ENCODE assay signal across 13 cellular contexts in the genomic region with DNA sequence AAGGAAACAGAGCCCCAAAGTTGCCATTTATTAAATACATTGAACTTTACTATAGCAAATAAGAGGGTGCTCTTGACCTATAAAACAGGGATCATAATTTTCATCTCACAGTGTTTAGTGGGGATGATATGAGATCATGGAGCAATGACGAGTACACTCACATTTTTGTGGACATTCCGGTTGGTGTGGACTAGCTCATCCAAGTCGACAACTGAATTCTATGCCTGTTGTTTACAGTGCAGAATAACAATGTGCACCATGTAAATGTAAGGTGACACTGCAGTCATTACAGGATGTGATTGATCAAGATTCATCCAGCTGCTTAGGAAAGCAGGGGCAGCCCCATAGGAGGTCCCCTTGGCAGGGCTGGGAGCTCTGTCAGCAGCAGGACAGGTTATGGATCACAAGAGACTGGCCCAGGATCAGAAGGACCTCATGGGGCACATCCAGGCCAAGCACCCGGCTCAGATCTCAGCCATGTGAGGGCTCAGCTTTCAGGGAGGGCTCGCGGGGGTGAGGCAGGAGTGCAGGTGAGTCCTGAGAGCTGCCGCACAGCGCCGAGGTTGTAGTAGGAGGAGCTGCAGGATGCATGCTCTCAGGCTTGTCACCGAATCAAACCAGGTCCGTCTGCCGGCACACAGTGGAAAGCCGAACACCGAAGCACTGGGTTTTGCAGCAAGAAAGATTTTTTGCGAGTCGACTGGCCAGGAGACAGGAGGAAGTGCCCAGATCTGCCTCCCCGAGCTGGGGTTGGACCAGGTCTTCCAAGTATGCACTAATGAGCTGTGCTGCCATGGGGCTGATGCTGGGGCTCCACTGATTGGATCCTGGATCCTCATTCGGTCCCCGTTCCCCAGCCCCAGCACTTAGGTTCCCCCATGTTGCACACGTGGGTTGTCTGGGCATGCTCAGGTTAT.
"Had no signal": no experiment of that assay in that cellular context is flagged by ENCODE, and none has a peak within 500 bp of the region (broad histone marks: within the 10 kb centered on the region; RNA-seq: fewer than 3 reads in every experiment).

No MANE protein-coding gene starts in this region.

- ATAC-seq: activated CD8-positive, alpha-beta T cell treated with anti-CD3 and anti-CD28 coated beads for 36 hours; activated T-cell treated with anti-CD3 and anti-CD28 coated beads, Interleukin-2, amount 50 U/mL, for 72 hours; left lobe of liver; natural killer cell treated with Interleukin-12 subunit alpha and Interleukin-12 subunit beta and Interleukin-15 and Interleukin-18, amount 100 ng/mL, for 72 hours; stimulated activated naive CD8-positive, alpha-beta T cell treated with anti-CD3 and anti-CD28 coated beads, Interleukin-15, amount 100 ng/mL, for 72 hours had no signal

- H3K27me3 Mint-ChIP-seq: activated CD8-positive, alpha-beta T cell treated with anti-CD3 and anti-CD28 coated beads for 36 hours; stimulated activated naive CD8-positive, alpha-beta T cell treated with anti-CD3 and anti-CD28 coated beads, Interleukin-15, amount 100 ng/mL, for 72 hours had no signal

- H3K9me3 Mint-ChIP-seq: activated CD8-positive, alpha-beta T cell treated with anti-CD3 and anti-CD28 coated beads for 36 hours; activated naive CD8-positive, alpha-beta T cell treated with anti-CD3 and anti-CD28 coated beads, Interleukin-2, amount 10 ng/mL, durations not matched to agents 7 days and 5 days; activated T-cell treated with anti-CD3 and anti-CD28 coated beads, Interleukin-2, amount 50 U/mL, for 72 hours; immature natural killer cell; memory B cell; natural killer cell treated with Interleukin-12 subunit alpha and Interleukin-12 subunit beta and Interleukin-15 and Interleukin-18, amount 100 ng/mL, for 72 hours; stimulated activated naive CD8-positive, alpha-beta T cell treated with anti-CD3 and anti-CD28 coated beads, Interleukin-15, amount 100 ng/mL, for 72 hours had no signal

- H3K36me3 Mint-ChIP-seq: activated naive CD8-positive, alpha-beta T cell treated with anti-CD3 and anti-CD28 coated beads, Interleukin-2, amount 10 ng/mL, durations not matched to agents 7 days and 5 days; immature natural killer cell; memory B cell; natural killer cell treated with Interleukin-12 subunit alpha and Interleukin-12 subunit beta and Interleukin-15 and Interleukin-18, amount 100 ng/mL, for 72 hours had no signal

- H3K4me1 Mint-ChIP-seq: activated naive CD8-positive, alpha-beta T cell treated with anti-CD3 and anti-CD28 coated beads, Interleukin-2, amount 10 ng/mL, durations not matched to agents 7 days and 5 days; immature natural killer cell; memory B cell had no signal

- H3K4me1 ChIP-seq: esophagus muscularis mucosa had no signal

- DNase-seq: activated CD8-positive, alpha-beta memory T cell treated with anti-CD3 and anti-CD28 coated beads, Interleukin-2, amount 50 U/mL, for 4 hours; activated CD8-positive, alpha-beta T cell treated with anti-CD3 and anti-CD28 coated beads for 36 hours; activated naive CD8-positive, alpha-beta T cell treated with anti-CD3 and anti-CD28 coated beads, Interleukin-2, amount 10 ng/mL, durations not matched to agents 7 days and 5 days; activated T-cell treated with anti-CD3 and anti-CD28 coated beads, Interleukin-2, amount 50 U/mL, for 72 hours; immature natural killer cell; occipital lobe; stimulated activated CD4-positive, alpha-beta T cell treated with anti-CD3 and anti-CD28 coated beads, Interleukin-4, amount 100 ng/mL, for 4 hours; stimulated activated naive CD8-positive, alpha-beta T cell treated with anti-CD3 and anti-CD28 coated beads, Interleukin-15, amount 100 ng/mL, for 72 hours had no signal

- H3K36me3 ChIP-seq: esophagus muscularis mucosa, thoracic aorta had no signal

- H3K27ac Mint-ChIP-seq: activated CD8-positive, alpha-beta T cell treated with anti-CD3 and anti-CD28 coated beads for 36 hours; activated naive CD8-positive, alpha-beta T cell treated with anti-CD3 and anti-CD28 coated beads, Interleukin-2, amount 10 ng/mL, durations not matched to agents 7 days and 5 days; activated T-cell treated with anti-CD3 and anti-CD28 coated beads, Interleukin-2, amount 50 U/mL, for 72 hours; immature natural killer cell; memory B cell; natural killer cell treated with Interleukin-12 subunit alpha and Interleukin-12 subunit beta and Interleukin-15 and Interleukin-18, amount 100 ng/mL, for 72 hours had no signal

- H3K4me3 Mint-ChIP-seq: activated CD8-positive, alpha-beta T cell treated with anti-CD3 and anti-CD28 coated beads for 36 hours; activated naive CD8-positive, alpha-beta T cell treated with anti-CD3 and anti-CD28 coated beads, Interleukin-2, amount 10 ng/mL, durations not matched to agents 7 days and 5 days; activated T-cell treated with anti-CD3 and anti-CD28 coated beads, Interleukin-2, amount 50 U/mL, for 72 hours; immature natural killer cell; memory B cell; natural killer cell treated with Interleukin-12 subunit alpha and Interleukin-12 subunit beta and Interleukin-15 and Interleukin-18, amount 100 ng/mL, for 72 hours; stimulated activated naive CD8-positive, alpha-beta T cell treated with anti-CD3 and anti-CD28 coated beads, Interleukin-15, amount 100 ng/mL, for 72 hours had no signal

- H3K4me3 ChIP-seq: esophagus muscularis mucosa, thoracic aorta had no signal

- H3K27ac ChIP-seq: esophagus muscularis mucosa, thoracic aorta had no signal

- H3K9me3 ChIP-seq: thoracic aorta had no signal
